Comparison of ENCODE assay signal across 13 cellular contexts in genomic region chr6:45001663-45002062, GRCh38.
A peak's percentile ranks its signal among the peaks of the same experiment; 100 is the strongest.
DNase-seq lines count a peak whose midpoint lies in the region; ATAC-seq, FAIRE-seq and TF ChIP-seq lines count a peak whose summit lies in the region.
"Had no signal": no experiment of that assay in that cellular context is flagged by ENCODE, and none has a peak within 500 bp of the region (broad histone marks: within the 10 kb centered on the region; RNA-seq: fewer than 3 reads in every experiment).

No MANE protein-coding gene starts in this region.

- no peak overlapping the region for H3K4me2 ChIP-seq in mesendoderm (ENCODE audit: low read length)

- H3K9me3 ChIP-seq in vagina (no peaks in the 10 kb centered on the region), WERI-Rb-1 (ENCODE audit: severe bottlenecking) (no peaks in the 10 kb centered on the region)
- H3K9me3 ChIP-seq: body of pancreas, ovary had no signal

- H3K4me3 ChIP-seq in vagina: no peak overlapping the region
- no peak overlapping the region for H3K4me3 ChIP-seq in mesendoderm (ENCODE audit: low read length)
- no peak overlapping the region for H3K4me3 ChIP-seq in WERI-Rb-1 (ENCODE audit: low read depth, low read length)
- H3K4me3 ChIP-seq: body of pancreas, ovary had no signal

- H3K9me3 Mint-ChIP-seq in activated CD4-positive, alpha-beta memory T cell treated with anti-CD3 and anti-CD28 coated beads for 36 hours: no peaks in the 10 kb centered on the region

- no peaks in the 10 kb centered on the region for H3K79me1 ChIP-seq in mesendoderm (ENCODE audit: low read length)

- H2AK5ac ChIP-seq in mesendoderm (ENCODE audit: low read length): no peak overlapping the region

- POLR2A ChIA-PET in activated CD4-positive, alpha-beta memory T cell treated with anti-CD3 and anti-CD28 coated beads for 36 hours (lab: Charles Lee): no interaction called here

- H3K9ac ChIP-seq in mesendoderm (ENCODE audit: low read length): no peak overlapping the region

- peak; percentile 68 for FAIRE-seq in GM12891 (lab: Jason Lieb, UNC)

- H3K4me3 Mint-ChIP-seq in activated CD4-positive, alpha-beta memory T cell treated with anti-CD3 and anti-CD28 coated beads for 36 hours: no peak overlapping the region

- H2BK5ac ChIP-seq in mesendoderm (ENCODE audit: low read length): no peak overlapping the region

- H4K5ac ChIP-seq in mesendoderm (ENCODE audit: low read length): no peak overlapping the region

- no peak overlapping the region for H2BK15ac ChIP-seq in mesendoderm (replicated peaks; ENCODE audit: low read depth)

- ATAC-seq in GM19455 (IDR thresholded peaks at IDR 0.05; ENCODE audit: unreplicated experiment): peak; percentile 99
- peak; percentile 97 for ATAC-seq in HG03097 (IDR thresholded peaks at IDR 0.05; ENCODE audit: low FRiP score, unreplicated experiment)
- ATAC-seq: body of pancreas had no signal

- H3K27ac Mint-ChIP-seq in activated CD4-positive, alpha-beta memory T cell treated with anti-CD3 and anti-CD28 coated beads for 36 hours: peak overlapping the region; percentile 16

- no peaks in the 10 kb centered on the region for H3K4me1 ChIP-seq in vagina
- no peaks in the 10 kb centered on the region for H3K4me1 ChIP-seq in mesendoderm (ENCODE audit: control insufficient read depth, low read depth, low read length)
- H3K4me1 ChIP-seq: body of pancreas had no signal

- TF ChIP-seq POLR2A in GM12891 (IDR thresholded peaks at IDR 0.05; ENCODE audit: low read depth, low read length): no peak
- TF ChIP-seq POLR2A in vagina (IDR thresholded peaks at IDR 0.05): no peak

- H3K56ac ChIP-seq in mesendoderm (ENCODE audit: low read length): no peak overlapping the region

- no peak overlapping the region for H2BK120ac ChIP-seq in mesendoderm (ENCODE audit: low read depth, low read length)

- H3K18ac ChIP-seq in mesendoderm (ENCODE audit: low read length): no peak overlapping the region

- CTCF ChIA-PET in activated CD4-positive, alpha-beta memory T cell treated with anti-CD3 and anti-CD28 coated beads for 36 hours (lab: Charles Lee): interaction anchor here (0.7 kb wide), 1 partner anchor 526 kb away, joined by 3 read pairs; no protein-coding TSS in a partner anchor

- H3K36me3 Mint-ChIP-seq in activated CD4-positive, alpha-beta memory T cell treated with anti-CD3 and anti-CD28 coated beads for 36 hours: peaks cover 5% of the 10 kb centered on the region

- DNase-seq in GM12891 (ENCODE audit: insufficient read length, low spot score): no peak
- no peak for DNase-seq in activated CD4-positive, alpha-beta memory T cell treated with anti-CD3 and anti-CD28 coated beads for 36 hours
- DNase-seq in vagina (ENCODE audit: extremely low spot score in 2 of 2): no peak
- DNase-seq in mesendoderm: no peak
- no peak for DNase-seq in WERI-Rb-1
- no peak for DNase-seq in middle frontal gyrus (ENCODE audit: extremely low spot score, low spot score)
- DNase-seq: body of pancreas; Karpas-422; ovary; stimulated activated naive CD4-positive, alpha-beta T cell treated with Interleukin-2 at 50 U/mL for 16 hours; SW 1271 had no signal

- peaks cover 26% of the 10 kb centered on the region for H3K4me1 Mint-ChIP-seq in activated CD4-positive, alpha-beta memory T cell treated with anti-CD3 and anti-CD28 coated beads for 36 hours (ENCODE audit: low read depth)

- H3K23ac ChIP-seq in mesendoderm (ENCODE audit: low read length): no peak overlapping the region

- no peaks in the 10 kb centered on the region for H3K27me3 Mint-ChIP-seq in activated CD4-positive, alpha-beta memory T cell treated with anti-CD3 and anti-CD28 coated beads for 36 hours

- H3K27me3 ChIP-seq in vagina (no peaks in the 10 kb centered on the region), mesendoderm (ENCODE audit: insufficient read depth, low read length, poor library complexity) (no peaks in the 10 kb centered on the region), WERI-Rb-1 (ENCODE audit: insufficient read depth, low read depth, severe bottlenecking) (no peaks in the 10 kb centered on the region)
- H3K27me3 ChIP-seq: body of pancreas, ovary had no signal

- WGBS in mesendoderm (ENCODE audit: extremely low coverage, insufficient coverage, low lambda C conversion rate): no CpG with 5 or more reads among the region's 1 CpG

- H3K36me3 ChIP-seq in vagina (no peaks in the 10 kb centered on the region), mesendoderm (ENCODE audit: control insufficient read depth, insufficient read depth, low read length) (no peaks in the 10 kb centered on the region), WERI-Rb-1 (no peaks in the 10 kb centered on the region)
- H3K36me3 ChIP-seq: ovary had no signal

- H3K79me2 ChIP-seq in mesendoderm (ENCODE audit: control insufficient read depth, insufficient read depth, low read length): no peaks in the 10 kb centered on the region

- H3K27ac ChIP-seq in vagina (no peak overlapping the region), mesendoderm (ENCODE audit: low read depth, low read length) (no peak overlapping the region), WERI-Rb-1 (no peak overlapping the region)
- H3K27ac ChIP-seq: body of pancreas, ovary had no signal

- no peak overlapping the region for H4K8ac ChIP-seq in mesendoderm (ENCODE audit: low read depth, low read length)

- intact Hi-C loops in activated CD4-positive, alpha-beta memory T cell treated with anti-CD3 and anti-CD28 coated beads for 36 hours (cut with micrococcal nuclease): loop anchor here (1.0 kb wide), 1 partner anchor 8 kb away; no protein-coding TSS in a partner anchor
- intact Hi-C loops in vagina (cut with DNase I): no loop called here

- no peak overlapping the region for H3K4ac ChIP-seq in mesendoderm (ENCODE audit: low read depth, low read length)

- TF ChIP-seq CTCF in vagina (IDR thresholded peaks at IDR 0.05): no peak
- TF ChIP-seq CTCF in WERI-Rb-1 (IDR thresholded peaks at IDR 0.05; ENCODE audit: low read depth, low read length): no peak

TF ChIP-seq in GM12891, 5 proteins besides CTCF, POLR2A, EP300 and RAD21:
- no peak for TF ChIP-seq TAF1 (IDR thresholded peaks at IDR 0.05; ENCODE audit: low read depth, low read length)
- no peak for TF ChIP-seq POLR2AphosphoS5 (IDR thresholded peaks at IDR 0.05; ENCODE audit: low read depth, low read length)
- TF ChIP-seq POU2F2 (IDR thresholded peaks at IDR 0.05; ENCODE audit: low read depth, low read length): no peak
- peak; percentile 16; the same call in 1 of the 2 replicates for TF ChIP-seq SPI1 (IDR thresholded peaks at IDR 0.05; ENCODE audit: low read depth, low read length)
- no peak for TF ChIP-seq PAX5 (IDR thresholded peaks at IDR 0.05; ENCODE audit: insufficient read depth, low read length, severe bottlenecking)
TF ChIP-seq in GM12891: peak in this region for 1.
